In genomic region chr3:136699271-136699828, GRCh38 we compare ENCODE assay signal across 20 cellular contexts. TPM values are rescaled to one million over a fixed set of nuclear protein-coding genes. Genes with fewer than 3 reads are reported as not detected.
A peak's percentile ranks its signal among the peaks of the same experiment; 100 is the strongest.
DNase-seq lines count a peak whose midpoint lies in the region; ATAC-seq, FAIRE-seq and TF ChIP-seq lines count a peak whose summit lies in the region.
"Had no signal": no experiment of that assay in that cellular context is flagged by ENCODE, and none has a peak within 500 bp of the region (broad histone marks: within the 10 kb centered on the region; RNA-seq: fewer than 3 reads in every experiment).

No MANE protein-coding gene starts in this region.

- no peak overlapping the region for H3K4ac ChIP-seq in mesendoderm (ENCODE audit: low read depth, low read length)

- peaks cover 19% of the 10 kb centered on the region for H3K36me3 Mint-ChIP-seq in activated T-helper 1 cell treated with anti-CD3 and anti-CD28 coated beads, Interleukin-12 subunit alpha, Interleukin-12 subunit beta, Interleukin-2, Interleukin-4 antibody, amounts not matched to agents 30 ng/mL and 10 ng/mL and 1 ng/mL, durations not matched to agents 14 hours and 24 hours and 36 hours (ENCODE audit: low read depth)

- H4K8ac ChIP-seq in mesendoderm (ENCODE audit: low read depth, low read length) = no peak overlapping the region

- TF ChIP-seq CTCF in GM12878 (IDR thresholded peaks at IDR 0.05 in 2 of 3, conservative IDR thresholded peaks at IDR 0.05 in 1 of 3; ENCODE audit: control insufficient read depth in 2 of 3, extremely low read depth in 1 of 3, insufficient read depth in 1 of 3, low read depth in 3 of 3, low read length in 3 of 3) (no peak), smooth muscle cell (IDR thresholded peaks at IDR 0.05; ENCODE audit: borderline replicate concordance, insufficient read depth, poor library complexity, severe bottlenecking) (no peak)

- H3K27me3 Mint-ChIP-seq in activated T-helper 1 cell treated with anti-CD3 and anti-CD28 coated beads, Interleukin-12 subunit alpha, Interleukin-12 subunit beta, Interleukin-2, Interleukin-4 antibody, amounts not matched to agents 30 ng/mL and 10 ng/mL and 1 ng/mL, durations not matched to agents 14 hours and 24 hours and 36 hours (ENCODE audit: insufficient read depth) = no peaks in the 10 kb centered on the region
- H3K27me3 Mint-ChIP-seq: CD4-positive, CD25-positive, alpha-beta regulatory T cell had no signal

- CTCF ChIA-PET in GM12878 (lab: Yijun Ruan, JAX) = interaction anchor here (0.6 to 1.2 kb wide), 2 partner anchors 33 to 36 kb away, joined by 3 read pairs; no protein-coding TSS in a partner anchor

- DNase-seq in GM12878 (ENCODE audit: low read depth, low spot score) = no peak
- peak; percentile 53 for DNase-seq in mesendoderm
- no peak for DNase-seq in smooth muscle cell (lab: John Stamatoyannopoulos, UW; ENCODE audit: unreplicated experiment)
- DNase-seq in middle frontal gyrus (ENCODE audit: extremely low spot score, low spot score) = no peak
- DNase-seq in OCI-M1 (lab: John Stamatoyannopoulos, UW) = no peak
- no peak for DNase-seq in activated T-helper 1 cell treated with anti-CD3 and anti-CD28 coated beads, Interleukin-12 subunit alpha, Interleukin-12 subunit beta, Interleukin-2, Interleukin-4 antibody, amounts not matched to agents 30 ng/mL and 10 ng/mL and 1 ng/mL, durations not matched to agents 14 hours and 24 hours and 36 hours (ENCODE audit: low spot score)
- DNase-seq: ACHN; Caco-2; CD4-positive, CD25-positive, alpha-beta regulatory T cell; KG1; NCI-H1048; NCI-H1436 treated with DMSO at 0.1 percent for 48 hours; NCI-H2029 treated with DMSO at 0.1 percent for 48 hours; NCI-H2171 treated with DMSO at 0.1 percent for 48 hours; NCI-H510A; NCI-H82; PC-9; SJCRH30 had no signal

- H3K9me3 ChIP-seq in HUES64 (ENCODE audit: insufficient read depth, low read depth, low read length) (peaks cover 21% of the 10 kb centered on the region), GM12878 (replicated peaks; ENCODE audit: control insufficient read depth, insufficient read depth, low read length) (peaks cover 15% of the 10 kb centered on the region), smooth muscle cell (replicated peaks; ENCODE audit: low read depth) (no peaks in the 10 kb centered on the region)

- POLR2A ChIA-PET in GM12878 (lab: Charles Lee) = no interaction called here

- RAD21 ChIA-PET in GM12878 (lab: Charles Lee; ENCODE audit: unreplicated experiment) = interaction anchor here (0.8 kb wide), 1 partner anchor 19 kb away, joined by 4 read pairs; no protein-coding TSS in a partner anchor

- H4K20me1 ChIP-seq in GM12878 (ENCODE audit: control insufficient read depth, insufficient read depth) (no peaks in the 10 kb centered on the region), smooth muscle cell (ENCODE audit: low read depth) (peaks cover 90% of the 10 kb centered on the region)

- H2BK120ac ChIP-seq in mesendoderm (ENCODE audit: low read depth, low read length) = no peak overlapping the region

- no peak for TF ChIP-seq EP300 in GM12878 (IDR thresholded peaks at IDR 0.05; ENCODE audit: borderline replicate concordance in 1 of 2, control insufficient read depth in 1 of 2, low read depth in 2 of 2, low read length in 2 of 2)

- no peak overlapping the region for H3K27ac Mint-ChIP-seq in activated T-helper 1 cell treated with anti-CD3 and anti-CD28 coated beads, Interleukin-12 subunit alpha, Interleukin-12 subunit beta, Interleukin-2, Interleukin-4 antibody, amounts not matched to agents 30 ng/mL and 10 ng/mL and 1 ng/mL, durations not matched to agents 14 hours and 24 hours and 36 hours
- H3K27ac Mint-ChIP-seq: CD4-positive, CD25-positive, alpha-beta regulatory T cell had no signal

- H3F3A ChIP-seq in smooth muscle cell (ENCODE audit: low read depth) = peaks cover 4% of the 10 kb centered on the region

- H3K79me2 ChIP-seq in GM12878 (ENCODE audit: control insufficient read depth, insufficient read depth, low read length) (peaks cover 24% of the 10 kb centered on the region), mesendoderm (ENCODE audit: control insufficient read depth, insufficient read depth, low read length) (peaks cover 17% of the 10 kb centered on the region), smooth muscle cell (ENCODE audit: low read depth) (peaks cover 92% of the 10 kb centered on the region)

- no peak for FAIRE-seq in GM12878 (lab: Jason Lieb, UNC)
- FAIRE-seq: H1 had no signal

- SMC1A ChIA-PET in GM12878 (lab: Charles Lee; ENCODE audit: uncharacterized antibody, unreplicated experiment) = no interaction called here

- H2AFZ ChIP-seq in GM12878 (ENCODE audit: control insufficient read depth, low read depth, low read length) (no peak overlapping the region), smooth muscle cell (ENCODE audit: low read depth) (no peak overlapping the region)
- H2AFZ ChIP-seq: PC-9 had no signal

- in situ Hi-C loops in GM12878 (cut with MboI) = no loop called here

- H3K4me1 Mint-ChIP-seq in activated T-helper 1 cell treated with anti-CD3 and anti-CD28 coated beads, Interleukin-12 subunit alpha, Interleukin-12 subunit beta, Interleukin-2, Interleukin-4 antibody, amounts not matched to agents 30 ng/mL and 10 ng/mL and 1 ng/mL, durations not matched to agents 14 hours and 24 hours and 36 hours (ENCODE audit: low read depth) = peaks cover 6% of the 10 kb centered on the region

- no peak for TF ChIP-seq POLR2A in GM12878 (IDR thresholded peaks at IDR 0.05; ENCODE audit: low read depth, low read length)

- peaks cover 53% of the 10 kb centered on the region for H3K9me3 Mint-ChIP-seq in activated T-helper 1 cell treated with anti-CD3 and anti-CD28 coated beads, Interleukin-12 subunit alpha, Interleukin-12 subunit beta, Interleukin-2, Interleukin-4 antibody, amounts not matched to agents 30 ng/mL and 10 ng/mL and 1 ng/mL, durations not matched to agents 14 hours and 24 hours and 36 hours

- H3K4me3 Mint-ChIP-seq in activated T-helper 1 cell treated with anti-CD3 and anti-CD28 coated beads, Interleukin-12 subunit alpha, Interleukin-12 subunit beta, Interleukin-2, Interleukin-4 antibody, amounts not matched to agents 30 ng/mL and 10 ng/mL and 1 ng/mL, durations not matched to agents 14 hours and 24 hours and 36 hours = no peak overlapping the region
- H3K4me3 Mint-ChIP-seq: CD4-positive, CD25-positive, alpha-beta regulatory T cell had no signal

- no peak overlapping the region for H4K5ac ChIP-seq in mesendoderm (ENCODE audit: low read length)

- H3K4me3 ChIP-seq in HUES64 (ENCODE audit: low read length) = no peak overlapping the region
- no peak overlapping the region for H3K4me3 ChIP-seq in GM12878
- H3K4me3 ChIP-seq in mesendoderm (ENCODE audit: low read length) = no peak overlapping the region
- no peak overlapping the region for H3K4me3 ChIP-seq in smooth muscle cell
- H3K4me3 ChIP-seq: PC-9, SJCRH30 had no signal

- H3K4me2 ChIP-seq in GM12878 (ENCODE audit: control insufficient read depth, insufficient read depth) (no peak overlapping the region), mesendoderm (ENCODE audit: low read length) (no peak overlapping the region), smooth muscle cell (peak overlapping the region; percentile 64)
- H3K4me2 ChIP-seq: PC-9 had no signal

- intact Hi-C loops in GM12878 (cut with micrococcal nuclease; ENCODE audit: unreplicated experiment) = no loop called here
- intact Hi-C loops in activated T-helper 1 cell treated with anti-CD3 and anti-CD28 coated beads, Interleukin-12 subunit alpha, Interleukin-12 subunit beta, Interleukin-2, Interleukin-4 antibody, amounts not matched to agents 30 ng/mL and 10 ng/mL and 1 ng/mL, durations not matched to agents 14 hours and 24 hours and 36 hours (cut with micrococcal nuclease) = no loop called here

- H3K9ac ChIP-seq in HUES64 (ENCODE audit: low read depth, low read length) = no peak overlapping the region
- no peak overlapping the region for H3K9ac ChIP-seq in GM12878 (ENCODE audit: control insufficient read depth, insufficient read depth, low read length)
- H3K9ac ChIP-seq in mesendoderm (ENCODE audit: low read length) = no peak overlapping the region
- H3K9ac ChIP-seq in smooth muscle cell (ENCODE audit: low read depth) = no peak overlapping the region

- peaks cover 7% of the 10 kb centered on the region for H3K79me1 ChIP-seq in mesendoderm (ENCODE audit: low read length)

- no peak for TF ChIP-seq RAD21 in GM12878 (IDR thresholded peaks at IDR 0.05; ENCODE audit: insufficient read depth, low read depth, low read length)

- H2AK5ac ChIP-seq in mesendoderm (ENCODE audit: low read length) = no peak overlapping the region

- 54% methylated on average over 3 of the region's 5 CpGs for WGBS in HUES64
- 100% methylated on average over 5 of the region's 5 CpGs for WGBS in GM12878 (ENCODE audit: insufficient coverage, insufficient replicate concordance, low lambda C conversion rate, missing lambda C conversion rate)
- WGBS in mesendoderm (ENCODE audit: extremely low coverage, insufficient coverage, low lambda C conversion rate) = no CpG with 5 or more reads among the region's 5 CpGs
- 18% methylated on average over 5 of the region's 5 CpGs for WGBS in smooth muscle cell (ENCODE audit: low lambda C conversion rate)

- H3K18ac ChIP-seq in mesendoderm (ENCODE audit: low read length) = no peak overlapping the region

- no peak overlapping the region for H3K56ac ChIP-seq in mesendoderm (ENCODE audit: low read length)

- H3K23ac ChIP-seq in mesendoderm (ENCODE audit: low read length) = no peak overlapping the region

- no peak overlapping the region for H2BK15ac ChIP-seq in mesendoderm (replicated peaks; ENCODE audit: low read depth)

- H3K27ac ChIP-seq in HUES64 (ENCODE audit: low read depth, low read length) (peak overlapping the region; percentile 25; the same call in 1 of the 2 replicates), GM12878 (ENCODE audit: control insufficient read depth, insufficient read depth) (no peak overlapping the region), mesendoderm (ENCODE audit: low read depth, low read length) (no peak overlapping the region), smooth muscle cell (ENCODE audit: low read depth) (peak overlapping the region; percentile 54)
- H3K27ac ChIP-seq: PC-9, SJCRH30 had no signal

- peaks cover 20% of the 10 kb centered on the region for H3K4me1 ChIP-seq in HUES64 (ENCODE audit: insufficient read depth, low read length)
- H3K4me1 ChIP-seq in GM12878 (ENCODE audit: control insufficient read depth, insufficient read depth, low read length) = no peaks in the 10 kb centered on the region
- no peaks in the 10 kb centered on the region for H3K4me1 ChIP-seq in mesendoderm (ENCODE audit: control insufficient read depth, low read depth, low read length)
- peaks cover 19% of the 10 kb centered on the region for H3K4me1 ChIP-seq in smooth muscle cell (ENCODE audit: low read depth)
- H3K4me1 ChIP-seq: Caco-2, SJCRH30 had no signal

- H3K36me3 ChIP-seq in HUES64 (ENCODE audit: insufficient read depth, low read length) (peaks cover 12% of the 10 kb centered on the region; the same call in 1 of the 2 replicates), GM12878 (ENCODE audit: control insufficient read depth in 2 of 2, insufficient read depth in 2 of 2, low read length in 1 of 2) (no peaks in the 10 kb centered on the region; a peak in 1 of 4 replicates), mesendoderm (ENCODE audit: control insufficient read depth, insufficient read depth, low read length) (no peaks in the 10 kb centered on the region), smooth muscle cell (ENCODE audit: low read depth) (no peaks in the 10 kb centered on the region)

- TSS peak; percentile 15 for BruUV-seq in GM12878 (replicated peaks; lab: Mats Ljungman, UMichigan)

- H2BK5ac ChIP-seq in mesendoderm (ENCODE audit: low read length) = no peak overlapping the region

- no peaks in the 10 kb centered on the region for H3K27me3 ChIP-seq in HUES64 (ENCODE audit: insufficient read depth, low read length)
- H3K27me3 ChIP-seq in GM12878 (replicated peaks in 1 of 2; ENCODE audit: control insufficient read depth in 2 of 2, insufficient read depth in 2 of 2, low read length in 1 of 2) = no peaks in the 10 kb centered on the region
- no peaks in the 10 kb centered on the region for H3K27me3 ChIP-seq in mesendoderm (ENCODE audit: insufficient read depth, low read length, poor library complexity)
- H3K27me3 ChIP-seq in smooth muscle cell (ENCODE audit: low read depth) = no peaks in the 10 kb centered on the region
- H3K27me3 ChIP-seq: SJCRH30 had no signal

- no peak for ATAC-seq in GM12878

RNA-seq across cellular contexts. Expression of gene STAG1, which starts 52.8 kb away (rescaled TPM):
- polyA plus RNA-seq in HUES64 (2013, experiment 1 of 2) = 20.5 TPM
- 16.9 TPM for polyA plus RNA-seq in HUES64 (2013, experiment 2 of 2)
- total RNA-seq in GM12878 (2013; cell fraction: nucleolus; rRNA removed) = 93.4 and 104 TPM in 2 replicates
- 20.1 and 24.4 TPM in 2 replicates for total RNA-seq in GM12878 (2014; rRNA removed)
- 29.3 and 30.1 TPM in 2 replicates for total RNA-seq in GM12878 (2014; rRNA removed; fragmentation: Illumina TruSeq; extraction: Trizol)
- 26.1 and 28.4 TPM in 2 replicates for total RNA-seq in GM12878 (2021)
- 7.0 TPM for polyA plus RNA-seq in GM12878 (2011; ENCODE audit: low read depth)
- polyA plus RNA-seq in GM12878 (2011; rRNA removed) = 24.1 and 36.7 TPM in 2 replicates
- 8.1 and 8.5 TPM in 2 replicates for polyA plus RNA-seq in GM12878 (2011; cell fraction: cytosol; rRNA removed)
- polyA plus RNA-seq in GM12878 (2011; cell fraction: nucleus; rRNA removed) = 12.3 and 15.1 TPM in 2 replicates
- 8.7 and 9.8 TPM in 2 replicates for polyA plus RNA-seq in GM12878 (2012)
- polyA plus RNA-seq in GM12878 (2014; fragmentation: Illumina TruSeq; extraction: Trizol) = 20.0 and 22.6 TPM in 2 replicates
- polyA plus RNA-seq in GM12878 (2014; fragmentation: Nextera tagmentation; extraction: Ambion mirVana) = 1 to 10 TPM; 4.4 to 4.8 TPM
- polyA plus RNA-seq in GM12878 (2014; rRNA removed) = 11.1 and 12.6 TPM in 2 replicates
- polyA plus RNA-seq in GM12878 (2016; fragmentation: Nextera tagmentation; extraction: Ambion mirVana) = 10 to 100 TPM; 20.3 to 26.3 TPM
- 28.0 and 42.9 TPM in 2 replicates for polyA minus RNA-seq in GM12878 (2011; rRNA and poly(A)+ RNA removed)
- 13.2 and 16.1 TPM in 2 replicates for polyA minus RNA-seq in GM12878 (2011; cell fraction: cytosol; rRNA and poly(A)+ RNA removed)
- 20.7 and 39.0 TPM in 2 replicates for polyA minus RNA-seq in GM12878 (2011; cell fraction: nucleus; rRNA and poly(A)+ RNA removed)
- polyA plus RNA-seq in mesendoderm (2013, experiment 1 of 2) = 13.9 TPM
- 14.0 TPM for polyA plus RNA-seq in mesendoderm (2013, experiment 2 of 2)
- total RNA-seq in smooth muscle cell = 29.5 and 38.6 TPM in 2 replicates
- polyA plus RNA-seq in smooth muscle cell = 10.3 and 14.6 TPM in 2 replicates
- total RNA-seq in activated T-helper 1 cell treated with anti-CD3 and anti-CD28 coated beads, Interleukin-12 subunit alpha, Interleukin-12 subunit beta, Interleukin-2, Interleukin-4 antibody, amounts not matched to agents 30 ng/mL and 10 ng/mL and 1 ng/mL, durations not matched to agents 14 hours and 24 hours and 36 hours = 46.5 and 47.1 TPM in 2 replicates

Comparison
In these comparisons a context has a peak if more than half of its experiments do, and no peak if none do; other contexts are left out.
1. H3K27ac ChIP-seq: peak in HUES64 (single experiment) and smooth muscle cell (single experiment); none in GM12878 (single experiment) and mesendoderm (single experiment).